17 cellular contexts compared by ENCODE assay signal in genomic region chr1:33332881-33333280, GRCh38. TPM values are rescaled to one million over a fixed set of nuclear protein-coding genes. Genes with fewer than 3 reads are reported as not detected.
DNase-seq lines count a peak whose midpoint lies in the region; ATAC-seq, FAIRE-seq and TF ChIP-seq lines count a peak whose summit lies in the region.
"Had no signal": no experiment of that assay in that cellular context is flagged by ENCODE, and none has a peak within 500 bp of the region (broad histone marks: within the 10 kb centered on the region; RNA-seq: fewer than 3 reads in every experiment).

No MANE protein-coding gene starts in this region.

- CTCF ChIA-PET in activated naive CD4-positive, alpha-beta T cell treated with anti-CD3 and anti-CD28 coated beads for 36 hours (lab: Charles Lee), result no interaction called here

- no peaks in the 10 kb centered on the region for H3K27me3 Mint-ChIP-seq in activated naive CD4-positive, alpha-beta T cell treated with anti-CD3 and anti-CD28 coated beads for 36 hours (ENCODE audit: low read depth)
- no peaks in the 10 kb centered on the region for H3K27me3 Mint-ChIP-seq in type B pancreatic cell
- H3K27me3 Mint-ChIP-seq: dendritic cell treated with granulocyte-macrophage colony-stimulating factor and Interleukin-4, amounts not matched to agents 40 ng/mL and 50 ng/mL, for 4 days had no signal

- peak overlapping the region in 3 of 4 donors; percentile 74 to 100 (median 92) for H3K27ac ChIP-seq in gastroesophageal sphincter
- no peak overlapping the region for H3K27ac ChIP-seq in neuronal stem cell (replicated peaks; ENCODE audit: low read length)
- H3K27ac ChIP-seq: HL-60 had no signal

- no peak overlapping the region for H4K8ac ChIP-seq in neuronal stem cell (ENCODE audit: low read depth, low read length)

- peaks cover 16 to 84% (median 49%) of the 10 kb centered on the region in 3 donors for H3K4me1 ChIP-seq in gastroesophageal sphincter
- peaks cover 7 to 23% of the 10 kb centered on the region in 2 donors for H3K4me1 ChIP-seq in neuronal stem cell (ENCODE audit: control insufficient read depth in 2 of 2, insufficient read depth in 1 of 2, low read depth in 1 of 2, low read length in 2 of 2)

- no peak overlapping the region for H2AFZ ChIP-seq in neuronal stem cell (ENCODE audit: low read length)

- TF ChIP-seq POLR2A in gastroesophageal sphincter (IDR thresholded peaks at IDR 0.05), result no peak

- H2BK120ac ChIP-seq in neuronal stem cell (ENCODE audit: low read depth, low read length), result no peak overlapping the region

- no peak overlapping the region for H3K4me3 ChIP-seq in gastroesophageal sphincter
- no peak overlapping the region for H3K4me3 ChIP-seq in neuronal stem cell (ENCODE audit: low read length in 2 of 2)
- H3K4me3 ChIP-seq: testis had no signal

- H3K36me3 ChIP-seq in gastroesophageal sphincter (peaks cover 6 to 65% of the 10 kb centered on the region in 2 donors), neuronal stem cell (replicated peaks in 1 of 2; ENCODE audit: control insufficient read depth in 2 of 2, insufficient read depth in 2 of 2, low read length in 2 of 2) (peaks cover 58 to 97% of the 10 kb centered on the region in 2 donors)

- H3K9me3 Mint-ChIP-seq in activated naive CD4-positive, alpha-beta T cell treated with anti-CD3 and anti-CD28 coated beads, Interleukin-2, amount 50 U/mL, for 72 hours, result no peaks in the 10 kb centered on the region
- no peaks in the 10 kb centered on the region for H3K9me3 Mint-ChIP-seq in activated naive CD4-positive, alpha-beta T cell treated with anti-CD3 and anti-CD28 coated beads for 36 hours
- H3K9me3 Mint-ChIP-seq in type B pancreatic cell, result no peaks in the 10 kb centered on the region
- H3K9me3 Mint-ChIP-seq: dendritic cell treated with granulocyte-macrophage colony-stimulating factor and Interleukin-4, amounts not matched to agents 40 ng/mL and 50 ng/mL, for 4 days had no signal

- no peak overlapping the region for H2BK5ac ChIP-seq in neuronal stem cell (ENCODE audit: low read length)

- peaks cover 0 to 14% of the 10 kb centered on the region in 2 donors for H3K36me3 Mint-ChIP-seq in activated naive CD4-positive, alpha-beta T cell treated with anti-CD3 and anti-CD28 coated beads, Interleukin-2, amount 50 U/mL, for 72 hours
- H3K36me3 Mint-ChIP-seq in activated naive CD4-positive, alpha-beta T cell treated with anti-CD3 and anti-CD28 coated beads for 36 hours (ENCODE audit: low read depth), result peaks cover 14% of the 10 kb centered on the region
- peaks cover 29% of the 10 kb centered on the region for H3K36me3 Mint-ChIP-seq in type B pancreatic cell

- no peaks in the 10 kb centered on the region for H3K9me3 ChIP-seq in gastroesophageal sphincter
- no peaks in the 10 kb centered on the region for H3K9me3 ChIP-seq in neuronal stem cell (replicated peaks in 1 of 2; ENCODE audit: control insufficient read depth in 2 of 2, insufficient read depth in 1 of 2, low read depth in 1 of 2, low read length in 2 of 2)
- H3K9me3 ChIP-seq: testis had no signal

- TF ChIP-seq EP300 in gastroesophageal sphincter (IDR thresholded peaks at IDR 0.05), result no peak

- no peak overlapping the region for H3K4me3 Mint-ChIP-seq in activated naive CD4-positive, alpha-beta T cell treated with anti-CD3 and anti-CD28 coated beads for 36 hours
- H3K4me3 Mint-ChIP-seq in type B pancreatic cell, result no peak overlapping the region
- H3K4me3 Mint-ChIP-seq: dendritic cell treated with granulocyte-macrophage colony-stimulating factor and Interleukin-4, amounts not matched to agents 40 ng/mL and 50 ng/mL, for 4 days had no signal

- 44 to 50% methylated on average over 2 of the region's 5 CpGs for WGBS in gastroesophageal sphincter (ENCODE audit: low coverage in 1 of 2), 2 donors
- no CpG with 5 or more reads among the region's 5 CpGs for WGBS in neuronal stem cell (ENCODE audit: extremely low coverage in 2 of 2, insufficient read length in 2 of 2, insufficient replicate concordance in 1 of 2), 2 donors

- H3K18ac ChIP-seq in neuronal stem cell (ENCODE audit: low read length), result no peak overlapping the region

- H3K4ac ChIP-seq in neuronal stem cell (ENCODE audit: low read length), result no peak overlapping the region

- intact Hi-C loops in activated naive CD4-positive, alpha-beta T cell treated with anti-CD3 and anti-CD28 coated beads for 36 hours (cut with micrococcal nuclease), result no loop called here

- H3K4me2 ChIP-seq in neuronal stem cell (ENCODE audit: insufficient read depth, low read length, poor library complexity, severe bottlenecking), result no peak overlapping the region

- no peak overlapping the region for H2AK5ac ChIP-seq in neuronal stem cell (ENCODE audit: low read depth, low read length)

- H3K4me1 Mint-ChIP-seq in activated naive CD4-positive, alpha-beta T cell treated with anti-CD3 and anti-CD28 coated beads for 36 hours (ENCODE audit: low read depth), result peaks cover 11% of the 10 kb centered on the region
- H3K4me1 Mint-ChIP-seq in type B pancreatic cell (ENCODE audit: unreplicated experiment), result peaks cover 20% of the 10 kb centered on the region

- no peak overlapping the region for H2BK12ac ChIP-seq in neuronal stem cell (ENCODE audit: low read length)

- no peak for ATAC-seq in activated naive CD4-positive, alpha-beta T cell treated with anti-CD3 and anti-CD28 coated beads, Interleukin-2, amount 50 U/mL, for 72 hours
- ATAC-seq in gastroesophageal sphincter, result no peak

- no peak overlapping the region for H2BK15ac ChIP-seq in neuronal stem cell (ENCODE audit: low read length)

- no peak overlapping the region for H4K91ac ChIP-seq in neuronal stem cell (ENCODE audit: low read depth, low read length, poor library complexity)

- peak overlapping the region; percentile 23 to 62 for H3K27ac Mint-ChIP-seq in activated naive CD4-positive, alpha-beta T cell treated with anti-CD3 and anti-CD28 coated beads, Interleukin-2, amount 50 U/mL, for 72 hours
- H3K27ac Mint-ChIP-seq in activated naive CD4-positive, alpha-beta T cell treated with anti-CD3 and anti-CD28 coated beads for 36 hours, result no peak overlapping the region
- peak overlapping the region; percentile 36 for H3K27ac Mint-ChIP-seq in type B pancreatic cell
- H3K27ac Mint-ChIP-seq: dendritic cell treated with granulocyte-macrophage colony-stimulating factor and Interleukin-4, amounts not matched to agents 40 ng/mL and 50 ng/mL, for 4 days had no signal

- H3K27me3 ChIP-seq in gastroesophageal sphincter (no peaks in the 10 kb centered on the region), neuronal stem cell (ENCODE audit: control insufficient read depth in 3 of 3, insufficient read depth in 3 of 3, low read depth in 1 of 3, low read length in 3 of 3) (no peaks in the 10 kb centered on the region)
- H3K27me3 ChIP-seq: testis had no signal

- no peak for DNase-seq in activated naive CD4-positive, alpha-beta T cell treated with anti-CD3 and anti-CD28 coated beads, Interleukin-2, amount 50 U/mL, for 72 hours (ENCODE audit: low spot score in 2 of 2)
- DNase-seq in activated naive CD4-positive, alpha-beta T cell treated with anti-CD3 and anti-CD28 coated beads for 36 hours, result no peak
- no peak for DNase-seq in neuronal stem cell (ENCODE audit: low spot score)
- DNase-seq in type B pancreatic cell (ENCODE audit: extremely low spot score, unreplicated experiment), result no peak
- no peak for DNase-seq in kidney glomerular epithelial cell (lab: John Stamatoyannopoulos, UW)
- DNase-seq in D721Med (ENCODE audit: insufficient read length, low spot score), result no peak
- DNase-seq in NCI-H1436 treated with DMSO at 0.1 percent for 48 hours (lab: John Stamatoyannopoulos, UW), result no peak
- DNase-seq: activated gamma-delta T cell, NCI-H2107, retina, testis had no signal

- FAIRE-seq in D721Med (lab: Jason Lieb, UNC), result no peak
- FAIRE-seq: A204.1 had no signal

- peak overlapping the region; percentile 0 for H3K9ac ChIP-seq in neuronal stem cell (ENCODE audit: low read depth, low read length, poor library complexity)

- H3K23ac ChIP-seq in neuronal stem cell (ENCODE audit: low read depth, low read length, poor library complexity), result no peak overlapping the region

- peaks cover 8% of the 10 kb centered on the region for H3K79me1 ChIP-seq in neuronal stem cell (ENCODE audit: low read depth, low read length)

- TF ChIP-seq CTCF in gastroesophageal sphincter (IDR thresholded peaks at IDR 0.05), result no peak
- TF ChIP-seq CTCF in type B pancreatic cell (conservative IDR thresholded peaks at IDR 0.05), result no peak
- no peak for TF ChIP-seq CTCF in D721Med (IDR thresholded peaks at IDR 0.05; ENCODE audit: insufficient read depth, missing control alignments)

- H3K14ac ChIP-seq in neuronal stem cell (ENCODE audit: low read length), result no peak overlapping the region

RNA-seq across cellular contexts. Expression of gene A3GALT2, which starts 12.0 kb away (rescaled TPM):
- total RNA-seq in activated naive CD4-positive, alpha-beta T cell treated with anti-CD3 and anti-CD28 coated beads, Interleukin-2, amount 50 U/mL, for 72 hours, result not detected
- not detected for total RNA-seq in activated naive CD4-positive, alpha-beta T cell treated with anti-CD3 and anti-CD28 coated beads for 36 hours
- under 1 TPM in 1 of 4 donors, not detected in 3; 0.67 TPM for total RNA-seq in gastroesophageal sphincter
- not detected for polyA plus RNA-seq in neuronal stem cell (2013, experiment 1 of 2)
- polyA plus RNA-seq in neuronal stem cell (2013, experiment 2 of 2), result not detected
- 0.29 TPM in 1 of 2 replicates, not detected in the other for total RNA-seq in type B pancreatic cell (ENCODE audit: low replicate concordance)
- total RNA-seq: glomerular endothelial cell, lower leg skin had no signal
